In the genomic region with DNA sequence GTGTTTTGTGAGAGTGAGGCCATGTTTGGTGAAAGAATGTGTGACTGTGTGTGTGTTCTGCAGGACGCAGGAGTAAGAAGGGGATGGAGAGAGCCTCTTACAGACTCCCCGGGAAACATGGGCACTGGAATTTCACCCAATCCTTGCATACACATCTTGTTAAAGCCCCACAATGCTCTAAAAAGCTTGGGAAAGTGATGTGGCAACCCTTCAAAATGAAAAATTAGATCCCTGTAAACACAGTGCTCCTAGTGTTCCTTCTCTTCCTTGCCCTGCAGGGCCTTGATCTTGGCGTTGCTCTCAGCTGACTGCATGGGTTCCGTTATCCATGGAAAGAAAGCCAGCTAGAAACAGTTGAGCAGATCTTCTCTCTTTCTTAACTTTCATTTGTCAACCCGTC, we compare ENCODE assay signal across 20 cellular contexts.
DNase-seq lines count a peak whose midpoint lies in the region; ATAC-seq and TF ChIP-seq lines count a peak whose summit lies in the region.
"Had no signal": no experiment of that assay in that cellular context is flagged by ENCODE, and none has a peak within 500 bp of the region (broad histone marks: within the 10 kb centered on the region; RNA-seq: fewer than 3 reads in every experiment).

No MANE protein-coding gene starts in this region.

- H3K27ac ChIP-seq in DND-41 (ENCODE audit: low read length) (peak overlapping the region; percentile 71; the same call in 1 of the 2 replicates), osteoblast (ENCODE audit: low read depth, low read length) (peak overlapping the region; percentile 22)
- H3K27ac ChIP-seq: colonic mucosa, neutrophil, sigmoid colon, SJSA1 had no signal

- H3K79me2 ChIP-seq in DND-41 (ENCODE audit: insufficient read depth, low read length) (no peaks in the 10 kb centered on the region), osteoblast (ENCODE audit: insufficient read depth, low read length) (no peaks in the 10 kb centered on the region)

- H3K4me3 ChIP-seq in DND-41 (ENCODE audit: low read depth in 1 of 2, low read length in 2 of 2) (no peak overlapping the region), adipocyte (ENCODE audit: low read length) (peak overlapping the region; percentile 0), osteoblast (ENCODE audit: insufficient read depth, low read length) (no peak overlapping the region)
- H3K4me3 ChIP-seq: colonic mucosa, sigmoid colon, SJSA1 had no signal

- DNase-seq in DND-41: no peak
- DNase-seq in adipocyte (ENCODE audit: low read depth): peak; percentile 18
- DNase-seq in foreskin melanocyte: peak; percentile 93
- peak; percentile 62 for DNase-seq in osteoblast (ENCODE audit: insufficient read length, low spot score, missing footprints)
- DNase-seq in Kasumi-1 (lab: John Stamatoyannopoulos, UW): no peak
- no peak for DNase-seq in NCI-H2029 treated with DMSO at 0.1 percent for 48 hours (lab: John Stamatoyannopoulos, UW)
- DNase-seq: activated CD4-positive, CD25-positive, alpha-beta regulatory T cell treated with anti-CD3 and anti-CD28 coated beads, Interleukin-2, amount 50 U/mL, for 72 hours; activated CD8-positive, alpha-beta memory T cell treated with anti-CD3 and anti-CD28 coated beads, Interleukin-2, amount 10 ng/mL, durations not matched to agents 7 days and 5 days; activated gamma-delta T cell; colonic mucosa; GDM1; MV-4-11; NCI-H526; sigmoid colon; stimulated activated CD4-positive, alpha-beta T cell treated with anti-CD3 and anti-CD28 coated beads, Interleukin-1b, Interleukin-23, amount 100 ng/mL, for 48 hours; T1000 had no signal

- H3K4me2 ChIP-seq in DND-41 (ENCODE audit: insufficient read depth, low read length): no peak overlapping the region
- H3K4me2 ChIP-seq in osteoblast (ENCODE audit: insufficient read depth, low read length): no peak overlapping the region

- H3K27me3 ChIP-seq in DND-41 (ENCODE audit: insufficient read depth, low read length, poor library complexity) (no peaks in the 10 kb centered on the region), adipocyte (replicated peaks; ENCODE audit: control insufficient read depth, insufficient read depth, low read length) (no peaks in the 10 kb centered on the region), osteoblast (ENCODE audit: insufficient read depth, low read length) (no peaks in the 10 kb centered on the region)
- H3K27me3 ChIP-seq: colonic mucosa, neutrophil, sigmoid colon, SJSA1 had no signal

- H2AFZ ChIP-seq in DND-41 (ENCODE audit: low read depth, low read length): peak overlapping the region; percentile 54
- H2AFZ ChIP-seq in osteoblast (ENCODE audit: low read length): peak overlapping the region; percentile 69

- H3K4me1 ChIP-seq in DND-41 (ENCODE audit: insufficient read depth, low read length) (peaks cover 22% of the 10 kb centered on the region), adipocyte (ENCODE audit: control insufficient read depth, insufficient read depth, low read length) (peaks cover 30% of the 10 kb centered on the region), osteoblast (ENCODE audit: insufficient read depth, low read length) (peaks cover 41% of the 10 kb centered on the region)
- H3K4me1 ChIP-seq: colonic mucosa, sigmoid colon had no signal

- H4K20me1 ChIP-seq in DND-41 (ENCODE audit: insufficient read depth, low read length): no peaks in the 10 kb centered on the region
- no peaks in the 10 kb centered on the region for H4K20me1 ChIP-seq in osteoblast (ENCODE audit: insufficient read depth, low read length)

- H3K9me3 ChIP-seq in DND-41 (ENCODE audit: insufficient read depth, low read length, severe bottlenecking) (peaks cover 3% of the 10 kb centered on the region), adipocyte (ENCODE audit: control insufficient read depth, low read length) (no peaks in the 10 kb centered on the region), osteoblast (ENCODE audit: low read depth, low read length) (no peaks in the 10 kb centered on the region)
- H3K9me3 ChIP-seq: colonic mucosa, neutrophil, sigmoid colon, SJSA1 had no signal

- H3K36me3 ChIP-seq in DND-41 (ENCODE audit: insufficient read depth, low read length): no peaks in the 10 kb centered on the region
- H3K36me3 ChIP-seq in adipocyte (ENCODE audit: control insufficient read depth, insufficient read depth, low read length, severe bottlenecking): no peaks in the 10 kb centered on the region
- H3K36me3 ChIP-seq in osteoblast (ENCODE audit: insufficient read depth, low read length): no peaks in the 10 kb centered on the region
- H3K36me3 ChIP-seq: colonic mucosa, neutrophil, sigmoid colon, SJSA1 had no signal

- ATAC-seq in DND-41 (ENCODE audit: insufficient read depth, low read depth) (no peak), HG03039 (IDR thresholded peaks at IDR 0.05; ENCODE audit: unreplicated experiment) (no peak), HG02623 (IDR thresholded peaks at IDR 0.05; ENCODE audit: unreplicated experiment) (no peak)
- ATAC-seq: activated CD8-positive, alpha-beta memory T cell treated with anti-CD3 and anti-CD28 coated beads, Interleukin-2, amount 10 ng/mL, durations not matched to agents 7 days and 5 days had no signal

- TF ChIP-seq CTCF in DND-41 (IDR thresholded peaks at IDR 0.05; ENCODE audit: borderline replicate concordance, extremely low read depth, low read length, poor library complexity, severe bottlenecking): no peak
- no peak for TF ChIP-seq CTCF in osteoblast (IDR thresholded peaks at IDR 0.05; ENCODE audit: extremely low read depth, low read depth, low read length)

- H3K9ac ChIP-seq in DND-41 (ENCODE audit: low read depth, low read length) (no peak overlapping the region), adipocyte (ENCODE audit: low read length) (peak overlapping the region; percentile 50)

Comparison
In these comparisons a context has a peak if more than half of its experiments do, and no peak if none do; other contexts are left out.
1. DNase-seq: peak in adipocyte (single experiment), foreskin melanocyte (single experiment) and osteoblast (single experiment); none in DND-41 (single experiment), Kasumi-1 (0 of 2) and NCI-H2029 treated with DMSO at 0.1 percent for 48 hours (single experiment).